Comparison of ENCODE assay signal across 15 cellular contexts in genomic region chr2:20539133-20539719, GRCh38.
DNase-seq lines count a peak whose midpoint lies in the region; ATAC-seq, FAIRE-seq and TF ChIP-seq lines count a peak whose summit lies in the region.
"Had no signal": no experiment of that assay in that cellular context is flagged by ENCODE, and none has a peak within 500 bp of the region (broad histone marks: within the 10 kb centered on the region; RNA-seq: fewer than 3 reads in every experiment).

No MANE protein-coding gene starts in this region.

- no peak overlapping the region for H3K4me3 Mint-ChIP-seq in activated CD4-positive, alpha-beta memory T cell treated with anti-CD3 and anti-CD28 coated beads, Interleukin-2, amount 10 ng/mL, durations not matched to agents 7 days and 5 days
- no peak overlapping the region for H3K4me3 Mint-ChIP-seq in activated CD4-positive, alpha-beta memory T cell treated with anti-CD3 and anti-CD28 coated beads for 36 hours
- H3K4me3 Mint-ChIP-seq in astrocyte (ENCODE audit: unreplicated experiment), result no peak overlapping the region
- H3K4me3 Mint-ChIP-seq: effector memory CD8-positive, alpha-beta T cell; nephron had no signal

- intact Hi-C loops in activated CD4-positive, alpha-beta memory T cell treated with anti-CD3 and anti-CD28 coated beads for 36 hours (cut with micrococcal nuclease), result no loop called here

- no peaks in the 10 kb centered on the region for H3K9me3 Mint-ChIP-seq in activated CD4-positive, alpha-beta memory T cell treated with anti-CD3 and anti-CD28 coated beads, Interleukin-2, amount 10 ng/mL, durations not matched to agents 7 days and 5 days
- no peaks in the 10 kb centered on the region for H3K9me3 Mint-ChIP-seq in activated CD4-positive, alpha-beta memory T cell treated with anti-CD3 and anti-CD28 coated beads for 36 hours
- peaks cover 2% of the 10 kb centered on the region for H3K9me3 Mint-ChIP-seq in astrocyte (ENCODE audit: unreplicated experiment)
- H3K9me3 Mint-ChIP-seq: effector memory CD8-positive, alpha-beta T cell; nephron had no signal

- H3K27me3 ChIP-seq in astrocyte (ENCODE audit: insufficient read depth, low read length), result peaks cover 2% of the 10 kb centered on the region
- no peaks in the 10 kb centered on the region for H3K27me3 ChIP-seq in tibial nerve
- H3K27me3 ChIP-seq: heart right ventricle had no signal

- peaks cover 7% of the 10 kb centered on the region for H3K4me1 Mint-ChIP-seq in activated CD4-positive, alpha-beta memory T cell treated with anti-CD3 and anti-CD28 coated beads, Interleukin-2, amount 10 ng/mL, durations not matched to agents 7 days and 5 days
- H3K4me1 Mint-ChIP-seq in activated CD4-positive, alpha-beta memory T cell treated with anti-CD3 and anti-CD28 coated beads for 36 hours (ENCODE audit: low read depth), result no peaks in the 10 kb centered on the region
- peaks cover 5% of the 10 kb centered on the region for H3K4me1 Mint-ChIP-seq in astrocyte (ENCODE audit: low read depth, unreplicated experiment)

- ATAC-seq in HG03045 (IDR thresholded peaks at IDR 0.05; ENCODE audit: unreplicated experiment), result no peak
- ATAC-seq: effector memory CD8-positive, alpha-beta T cell had no signal

- peaks cover 11% of the 10 kb centered on the region for H3K27me3 Mint-ChIP-seq in activated CD4-positive, alpha-beta memory T cell treated with anti-CD3 and anti-CD28 coated beads, Interleukin-2, amount 10 ng/mL, durations not matched to agents 7 days and 5 days
- H3K27me3 Mint-ChIP-seq in activated CD4-positive, alpha-beta memory T cell treated with anti-CD3 and anti-CD28 coated beads for 36 hours, result no peaks in the 10 kb centered on the region
- peaks cover 42% of the 10 kb centered on the region for H3K27me3 Mint-ChIP-seq in astrocyte (ENCODE audit: low read depth, unreplicated experiment)

- peak overlapping the region; percentile 52 for H3K4me2 ChIP-seq in astrocyte (ENCODE audit: low read length)

- H3K9ac ChIP-seq in astrocyte (ENCODE audit: low read length), result no peak overlapping the region

- WGBS in tibial nerve, 2 donors, result 61 to 70% methylated on average over 6 of the region's 6 CpGs

- CTCF ChIA-PET in activated CD4-positive, alpha-beta memory T cell treated with anti-CD3 and anti-CD28 coated beads, Interleukin-2, amount 10 ng/mL, durations not matched to agents 7 days and 5 days (lab: Charles Lee), result no interaction called here
- CTCF ChIA-PET in activated CD4-positive, alpha-beta memory T cell treated with anti-CD3 and anti-CD28 coated beads for 36 hours (lab: Charles Lee), result interaction anchor here (1.5 kb wide), 1 partner anchor 103 kb away, joined by 3 read pairs; no protein-coding TSS in a partner anchor

- TF ChIP-seq EP300 in tibial nerve (IDR thresholded peaks at IDR 0.05), result no peak

- H3K36me3 ChIP-seq in astrocyte (ENCODE audit: insufficient read depth, low read length) (no peaks in the 10 kb centered on the region), tibial nerve (no peaks in the 10 kb centered on the region)
- H3K36me3 ChIP-seq: heart right ventricle had no signal

- TF ChIP-seq POLR2A in tibial nerve (IDR thresholded peaks at IDR 0.05), result no peak

- H3K36me3 Mint-ChIP-seq in activated CD4-positive, alpha-beta memory T cell treated with anti-CD3 and anti-CD28 coated beads, Interleukin-2, amount 10 ng/mL, durations not matched to agents 7 days and 5 days (ENCODE audit: low read depth), result no peaks in the 10 kb centered on the region
- H3K36me3 Mint-ChIP-seq in activated CD4-positive, alpha-beta memory T cell treated with anti-CD3 and anti-CD28 coated beads for 36 hours, result no peaks in the 10 kb centered on the region
- H3K36me3 Mint-ChIP-seq in astrocyte (ENCODE audit: low read depth, unreplicated experiment), result no peaks in the 10 kb centered on the region

- no peaks in the 10 kb centered on the region for H3K79me2 ChIP-seq in astrocyte (ENCODE audit: insufficient read depth, low read length)

- no peaks in the 10 kb centered on the region for H4K20me1 ChIP-seq in astrocyte (ENCODE audit: insufficient read depth, low read length)

- no peak for FAIRE-seq in astrocyte (lab: Jason Lieb, UNC)
- FAIRE-seq: D721Med had no signal

- TF ChIP-seq CTCF in astrocyte (IDR thresholded peaks at IDR 0.05; ENCODE audit: insufficient read depth, low read depth, low read length), result no peak
- TF ChIP-seq CTCF in tibial nerve (IDR thresholded peaks at IDR 0.05), result no peak

- no peaks in the 10 kb centered on the region for H3K9me3 ChIP-seq in astrocyte (ENCODE audit: insufficient read depth, low read depth, low read length)
- no peaks in the 10 kb centered on the region for H3K9me3 ChIP-seq in tibial nerve
- H3K9me3 ChIP-seq: heart right ventricle had no signal

- H3K4me3 ChIP-seq in astrocyte (ENCODE audit: insufficient read depth, low read depth, low read length) (no peak overlapping the region), tibial nerve (no peak overlapping the region)
- H3K4me3 ChIP-seq: heart right ventricle had no signal

- H2AFZ ChIP-seq in astrocyte (ENCODE audit: low read depth, low read length), result peak overlapping the region; percentile 76

- peak overlapping the region; percentile 56 for H3K27ac Mint-ChIP-seq in activated CD4-positive, alpha-beta memory T cell treated with anti-CD3 and anti-CD28 coated beads, Interleukin-2, amount 10 ng/mL, durations not matched to agents 7 days and 5 days
- no peak overlapping the region for H3K27ac Mint-ChIP-seq in activated CD4-positive, alpha-beta memory T cell treated with anti-CD3 and anti-CD28 coated beads for 36 hours
- peak overlapping the region; percentile 38 for H3K27ac Mint-ChIP-seq in astrocyte (ENCODE audit: unreplicated experiment)
- H3K27ac Mint-ChIP-seq: effector memory CD8-positive, alpha-beta T cell had no signal

- POLR2A ChIA-PET in activated CD4-positive, alpha-beta memory T cell treated with anti-CD3 and anti-CD28 coated beads, Interleukin-2, amount 10 ng/mL, durations not matched to agents 7 days and 5 days (lab: Charles Lee), result no interaction called here
- POLR2A ChIA-PET in activated CD4-positive, alpha-beta memory T cell treated with anti-CD3 and anti-CD28 coated beads for 36 hours (lab: Charles Lee), result no interaction called here

- H3K27ac ChIP-seq in astrocyte (ENCODE audit: low read depth, low read length) (no peak overlapping the region), tibial nerve (peak overlapping the region; percentile 39 to 82 (median 60))

- H3K4me1 ChIP-seq in astrocyte (ENCODE audit: insufficient read depth, low read length) (peaks cover 11% of the 10 kb centered on the region), tibial nerve (peaks cover 0 to 21% (median 7%) of the 10 kb centered on the region in 4 donors)

- DNase-seq in activated CD4-positive, alpha-beta memory T cell treated with anti-CD3 and anti-CD28 coated beads, Interleukin-2, amount 10 ng/mL, durations not matched to agents 7 days and 5 days, result peak; percentile 28
- DNase-seq in activated CD4-positive, alpha-beta memory T cell treated with anti-CD3 and anti-CD28 coated beads for 36 hours, result no peak
- DNase-seq in astrocyte (ENCODE audit: low read depth), result no peak
- peak; percentile 49 for DNase-seq in myocyte (ENCODE audit: low read depth)
- DNase-seq in tibial nerve (ENCODE audit: low spot score in 2 of 2), result no peak
- DNase-seq in COR-L47 (lab: John Stamatoyannopoulos, UW), result no peak
- no peak for DNase-seq in stimulated activated CD4-positive, alpha-beta T cell treated with anti-CD3 and anti-CD28 coated beads, Interleukin-12 subunit alpha, Interleukin-12 subunit beta, amount 100 ng/mL, for 4 hours
- DNase-seq: ACHN; activated naive CD4-positive, alpha-beta T cell; effector memory CD8-positive, alpha-beta T cell; heart right ventricle; NCI-H2081 had no signal

Comparison
In these comparisons a context has a peak if more than half of its experiments do, and no peak if none do; other contexts are left out.
1. DNase-seq: peak in activated CD4-positive, alpha-beta memory T cell treated with anti-CD3 and anti-CD28 coated beads, Interleukin-2, amount 10 ng/mL, durations not matched to agents 7 days and 5 days (single experiment) and myocyte (single experiment); none in activated CD4-positive, alpha-beta memory T cell treated with anti-CD3 and anti-CD28 coated beads for 36 hours (single experiment), astrocyte (single experiment), tibial nerve (0 of 2), COR-L47 (single experiment) and stimulated activated CD4-positive, alpha-beta T cell treated with anti-CD3 and anti-CD28 coated beads, Interleukin-12 subunit alpha, Interleukin-12 subunit beta, amount 100 ng/mL, for 4 hours (single experiment).